In genomic region chr22:44462246-44463015, GRCh38 we compare ENCODE assay signal across 29 cellular contexts.
"Had no signal": no experiment of that assay in that cellular context is flagged by ENCODE, and none has a peak within 500 bp of the region (broad histone marks: within the 10 kb centered on the region; RNA-seq: fewer than 3 reads in every experiment).

No MANE protein-coding gene starts in this region.

- H3K9me3 ChIP-seq: ascending aorta, gastroesophageal sphincter, lower lobe of right lung, suprapubic skin had no signal

- H3K4me3 ChIP-seq: ascending aorta, cardiac muscle cell, coronary artery, dorsolateral prefrontal cortex, gastroesophageal sphincter, hepatocyte, lower lobe of right lung, neural progenitor cell, skin epidermis, suprapubic skin, tibial nerve had no signal

- H3K27ac ChIP-seq: ascending aorta, cardiac muscle cell, coronary artery, dorsolateral prefrontal cortex, gastroesophageal sphincter, hepatocyte, lower lobe of right lung, neural progenitor cell, skin epidermis, suprapubic skin, tibial nerve had no signal

- DNase-seq: activated CD4-positive, alpha-beta T cell treated with anti-CD3 and anti-CD28 coated beads for 4 hours; activated CD4-positive, alpha-beta T cell treated with anti-CD3 and anti-CD28 coated beads, Interleukin-2, amount 50 U/mL, for 48 hours; activated CD4-positive, CD25-positive, alpha-beta regulatory T cell; activated gamma-delta T cell; activated naive CD4-positive, alpha-beta T cell treated with anti-CD3 and anti-CD28 coated beads, Interleukin-2, amount 10 ng/mL, durations not matched to agents 7 days and 5 days; activated naive CD8-positive, alpha-beta T cell treated with anti-CD3 and anti-CD28 coated beads, Interleukin-2, amount 10 ng/mL, durations not matched to agents 7 days and 5 days; activated T-cell treated with anti-CD3 and anti-CD28 coated beads, Interleukin-2, amount 50 U/mL, for 24 hours; cerebellar nuclear complex; dorsolateral prefrontal cortex; effector memory CD4-positive, alpha-beta T cell; lower lobe of right lung; mesenchymal stem cell; natural killer cell; occipital lobe; stimulated activated CD4-positive, alpha-beta T cell treated with anti-CD3 and anti-CD28 coated beads, Interleukin-4, amount 100 ng/mL, for 24 hours; stimulated activated naive B cell treated with anti-CD40 and anti-IgM and Interleukin-4, amounts not matched to agents 10 μg/mL and 1 μg/mL and 100 μg/mL, for 72 hours; T-helper 1 cell had no signal

- H3K27me3 Mint-ChIP-seq: activated T-cell treated with anti-CD3 and anti-CD28 coated beads, Interleukin-2, amount 50 U/mL, for 24 hours had no signal

- ATAC-seq: gastroesophageal sphincter; lower lobe of right lung; natural killer cell; sciatic nerve; stimulated activated naive B cell treated with anti-CD40 and anti-IgM and Interleukin-4, amounts not matched to agents 10 μg/mL and 1 μg/mL and 100 μg/mL, for 72 hours had no signal

- H3K4me3 Mint-ChIP-seq: activated naive CD4-positive, alpha-beta T cell treated with anti-CD3 and anti-CD28 coated beads, Interleukin-2, amount 10 ng/mL, durations not matched to agents 7 days and 5 days; activated naive CD8-positive, alpha-beta T cell treated with anti-CD3 and anti-CD28 coated beads, Interleukin-2, amount 10 ng/mL, durations not matched to agents 7 days and 5 days; activated T-cell treated with anti-CD3 and anti-CD28 coated beads, Interleukin-2, amount 50 U/mL, for 24 hours; brain; natural killer cell; neural progenitor cell; stimulated activated naive B cell treated with anti-CD40 and anti-IgM and Interleukin-4, amounts not matched to agents 10 μg/mL and 1 μg/mL and 100 μg/mL, for 72 hours; T-helper 2 cell treated with Interferon-gamma antibody and Interleukin-4, amounts not matched to agents 5 μg/mL and 100 μg/mL, for 36 hours had no signal

- H3K27me3 ChIP-seq: ascending aorta, cardiac muscle cell, gastroesophageal sphincter, hepatocyte, neural progenitor cell, suprapubic skin, tibial nerve had no signal

- H3K36me3 Mint-ChIP-seq: brain, natural killer cell, neural progenitor cell had no signal

- H3K4me1 ChIP-seq: ascending aorta, gastroesophageal sphincter, lower lobe of right lung, neural progenitor cell, suprapubic skin, tibial nerve had no signal

- H3K27ac Mint-ChIP-seq: activated naive CD4-positive, alpha-beta T cell treated with anti-CD3 and anti-CD28 coated beads, Interleukin-2, amount 10 ng/mL, durations not matched to agents 7 days and 5 days; activated naive CD8-positive, alpha-beta T cell treated with anti-CD3 and anti-CD28 coated beads, Interleukin-2, amount 10 ng/mL, durations not matched to agents 7 days and 5 days; activated T-cell treated with anti-CD3 and anti-CD28 coated beads, Interleukin-2, amount 50 U/mL, for 24 hours; natural killer cell; neural progenitor cell; stimulated activated naive B cell treated with anti-CD40 and anti-IgM and Interleukin-4, amounts not matched to agents 10 μg/mL and 1 μg/mL and 100 μg/mL, for 72 hours; T-helper 2 cell treated with Interferon-gamma antibody and Interleukin-4, amounts not matched to agents 5 μg/mL and 100 μg/mL, for 36 hours had no signal

- H3K36me3 ChIP-seq: ascending aorta, cardiac muscle cell, gastroesophageal sphincter, lower lobe of right lung, neural progenitor cell, suprapubic skin, tibial nerve had no signal
